In the genomic region with DNA sequence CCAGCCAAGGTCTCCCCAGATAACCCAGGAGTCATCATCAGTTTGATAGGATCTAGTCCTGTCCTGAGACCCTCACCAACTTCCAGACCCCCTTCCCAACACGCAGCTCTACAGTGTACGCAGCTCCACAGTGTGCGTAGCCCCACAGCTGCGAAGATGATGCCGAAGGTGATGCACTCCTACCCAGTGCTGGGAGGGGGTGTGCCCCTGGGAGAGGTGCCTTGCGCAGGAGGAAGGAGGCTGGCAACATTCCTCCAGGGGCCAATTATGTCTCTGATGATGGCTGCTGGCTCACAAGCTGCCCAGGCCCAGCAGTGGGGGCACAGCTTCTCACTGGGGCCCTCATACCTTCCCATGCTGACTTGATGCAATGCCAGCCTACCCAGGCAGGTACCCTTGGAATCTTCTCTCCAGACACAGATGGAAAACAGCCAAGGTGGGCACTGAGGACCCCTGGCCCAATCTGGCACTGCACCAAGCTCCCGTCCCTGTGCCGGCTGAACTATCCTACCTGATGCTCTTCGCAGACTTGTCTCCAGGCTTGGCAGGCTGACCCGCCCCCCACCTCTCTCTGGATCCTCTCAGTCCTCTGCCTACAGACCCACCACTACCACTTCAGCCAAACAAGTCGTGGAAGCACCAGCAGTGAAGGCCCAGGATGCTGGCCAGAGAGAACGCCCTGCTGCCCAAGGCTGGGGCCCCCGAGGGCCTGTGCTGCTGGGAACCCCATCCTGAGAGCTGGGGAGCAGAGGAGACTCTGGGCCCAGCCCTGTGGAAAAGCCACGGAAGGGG, we compare ENCODE assay signal across 6 cellular contexts. TPM values are rescaled to one million over a fixed set of nuclear protein-coding genes. Genes with fewer than 3 reads are reported as not detected.
A peak's percentile ranks its signal among the peaks of the same experiment; 100 is the strongest.
DNase-seq lines count a peak whose midpoint lies in the region; ATAC-seq, FAIRE-seq and TF ChIP-seq lines count a peak whose summit lies in the region.

No MANE protein-coding gene starts in this region.

- DNase-seq in BJ (ENCODE audit: low read depth) (no peak), HepG2 (ENCODE audit: low spot score) (no peak), cerebellum (ENCODE audit: low spot score) (no peak), CD1c-positive myeloid dendritic cell (ENCODE audit: extremely low spot score) (no peak)
- DNase-seq in activated CD8-positive, alpha-beta T cell treated with anti-CD3 and anti-CD28 coated beads, Interleukin-2, amount 10 ng/mL, durations not matched to agents 7 days and 5 days, result no peak

- FAIRE-seq in HepG2 (lab: Jason Lieb, UNC), result peak; percentile 15

- H3K36me3 Mint-ChIP-seq in activated CD8-positive, alpha-beta T cell treated with anti-CD3 and anti-CD28 coated beads, Interleukin-2, amount 10 ng/mL, durations not matched to agents 7 days and 5 days (ENCODE audit: low read depth), result peaks cover 18% of the 10 kb centered on the region

- H3K4me3 Mint-ChIP-seq in activated CD8-positive, alpha-beta T cell treated with anti-CD3 and anti-CD28 coated beads, Interleukin-2, amount 10 ng/mL, durations not matched to agents 7 days and 5 days, result peak overlapping the region; percentile 78

- H3K9ac ChIP-seq in HepG2 (ENCODE audit: insufficient read depth, low read depth, low read length), result peak overlapping the region; percentile 91

- H3K36me3 ChIP-seq in BJ (ENCODE audit: control insufficient read depth, insufficient read depth, low read length) (peaks cover 18% of the 10 kb centered on the region), HepG2 (replicated peaks in 1 of 2; ENCODE audit: control insufficient read depth in 1 of 2, insufficient read depth in 2 of 2, low read length in 2 of 2) (peaks cover 26 to 33% of the 10 kb centered on the region in 2 experiments)

- H3K9me3 Mint-ChIP-seq in activated CD8-positive, alpha-beta T cell treated with anti-CD3 and anti-CD28 coated beads, Interleukin-2, amount 10 ng/mL, durations not matched to agents 7 days and 5 days (ENCODE audit: insufficient read depth), result no peaks in the 10 kb centered on the region

- H3K27me3 ChIP-seq in BJ (ENCODE audit: control insufficient read depth, insufficient read depth, low read length), result no peaks in the 10 kb centered on the region
- no peaks in the 10 kb centered on the region for H3K27me3 ChIP-seq in HepG2 (ENCODE audit: control insufficient read depth in 1 of 2, insufficient read depth in 2 of 2, low read length in 2 of 2)

- in situ Hi-C loops in HepG2 (cut with HindIII; ENCODE audit: extremely low pct_ligation_motif_present, low pct_unique_long_range_greater_than_20kb), result no loop called here

- 76% methylated on average over 13 of the region's 14 CpGs for WGBS in HepG2 (ENCODE audit: low lambda C conversion rate)

- POLR2A ChIA-PET in BJ (lab: Charles Lee) (no interaction called here), HepG2 (lab: Yijun Ruan, JAX) (interaction anchor here (0.5 to 3.1 kb wide), 11 partner anchors 9 to 327 kb away, joined by 3 to 78 read pairs (median 5); a partner anchor contains a TSS)
- POLR2A ChIA-PET in activated CD8-positive, alpha-beta T cell treated with anti-CD3 and anti-CD28 coated beads, Interleukin-2, amount 10 ng/mL, durations not matched to agents 7 days and 5 days (lab: Charles Lee), result interaction anchor here (0.6 to 1.4 kb wide), 6 partner anchors 12 to 261 kb away, joined by 3 to 5 read pairs (median 3); a partner anchor contains a TSS

- peak overlapping the region; percentile 86 for H3K27ac Mint-ChIP-seq in activated CD8-positive, alpha-beta T cell treated with anti-CD3 and anti-CD28 coated beads, Interleukin-2, amount 10 ng/mL, durations not matched to agents 7 days and 5 days

- no peaks in the 10 kb centered on the region for H3K9me3 ChIP-seq in HepG2 (ENCODE audit: low read length)

- TF ChIP-seq EP300 in HepG2 (IDR thresholded peaks at IDR 0.05; ENCODE audit: low read depth in 2 of 2, low read length in 2 of 2) (no peak), HepG2 (CRISPR knock-in tag; IDR thresholded peaks at IDR 0.05; ENCODE audit: borderline replicate concordance) (no peak)

- no peak for TF ChIP-seq POLR2A in HepG2 (IDR thresholded peaks at IDR 0.05; ENCODE audit: insufficient read depth in 1 of 2, low read depth in 2 of 2, low read length in 2 of 2)

- H3K27me3 Mint-ChIP-seq in activated CD8-positive, alpha-beta T cell treated with anti-CD3 and anti-CD28 coated beads, Interleukin-2, amount 10 ng/mL, durations not matched to agents 7 days and 5 days (ENCODE audit: low read depth), result no peaks in the 10 kb centered on the region

- peaks cover 45% of the 10 kb centered on the region for H3K4me1 ChIP-seq in HepG2 (ENCODE audit: insufficient read depth, low read length)

- no peak for TF ChIP-seq RAD21 in HepG2 (CRISPR knock-in tag; IDR thresholded peaks at IDR 0.05)

- peaks cover 19% of the 10 kb centered on the region for H3K4me1 Mint-ChIP-seq in activated CD8-positive, alpha-beta T cell treated with anti-CD3 and anti-CD28 coated beads, Interleukin-2, amount 10 ng/mL, durations not matched to agents 7 days and 5 days (ENCODE audit: low read depth)

- intact Hi-C loops in HepG2 (cut with micrococcal nuclease; ENCODE audit: unreplicated experiment), result loop anchor here (10.0 kb wide), 1 partner anchor 1604 kb away; a partner anchor contains a TSS

- peaks cover 13% of the 10 kb centered on the region for H3K79me2 ChIP-seq in HepG2 (ENCODE audit: insufficient read depth, low read length)

- no peak overlapping the region for H2AFZ ChIP-seq in HepG2 (ENCODE audit: low read length)

- H3K4me3 ChIP-seq in BJ (ENCODE audit: low read depth, low read length), result peak overlapping the region; percentile 69
- H3K4me3 ChIP-seq in HepG2 (replicated peaks in 1 of 3; ENCODE audit: insufficient read depth in 1 of 3, low read depth in 2 of 3, low read length in 3 of 3), result peak overlapping the region; percentile 73 to 90 (median 89)

- TF ChIP-seq CTCF in BJ (IDR thresholded peaks at IDR 0.05; ENCODE audit: insufficient read depth, low read depth, low read length) (no peak), HepG2 (CRISPR knock-in tag; IDR thresholded peaks at IDR 0.05) (no peak; the same call in 1 of the 2 replicates)

- TSS peak; percentile 49 for BruUV-seq in HepG2 (replicated peaks; lab: Mats Ljungman, UMichigan)

- H3K4me2 ChIP-seq in HepG2 (ENCODE audit: low read depth, low read length), result peak overlapping the region; percentile 77

- peak overlapping the region; percentile 84 for H3K27ac ChIP-seq in HepG2 (ENCODE audit: extremely low read length, insufficient read depth, low read length)

- ATAC-seq in activated CD8-positive, alpha-beta T cell treated with anti-CD3 and anti-CD28 coated beads, Interleukin-2, amount 10 ng/mL, durations not matched to agents 7 days and 5 days, result no peak
- ATAC-seq in HepG2, result no peak; the same call in 2 of the 3 replicates
- no peak for ATAC-seq in GM19023 (IDR thresholded peaks at IDR 0.05; ENCODE audit: unreplicated experiment)

- no peaks in the 10 kb centered on the region for H4K20me1 ChIP-seq in HepG2 (ENCODE audit: insufficient read depth, low read length)

- CTCF ChIA-PET in BJ (lab: Yijun Ruan, JAX), result interaction anchor here (0.6 to 0.9 kb wide), 2 partner anchors 11 to 25 kb away, joined by 3 to 4 read pairs; no protein-coding TSS in a partner anchor
- CTCF ChIA-PET in activated CD8-positive, alpha-beta T cell treated with anti-CD3 and anti-CD28 coated beads, Interleukin-2, amount 10 ng/mL, durations not matched to agents 7 days and 5 days (lab: Charles Lee), result interaction anchor here (1.1 to 1.9 kb wide), 3 partner anchors 9 to 70 kb away, joined by 3 to 6 read pairs (median 4); a partner anchor contains a TSS
- CTCF ChIA-PET in HepG2 (lab: Yijun Ruan, JAX; ENCODE audit: low intra/inter-chr PET ratio, low total read pairs), result no interaction called here

RNA-seq across cellular contexts. Expression of a gene that starts 1.4 kb away (rescaled TPM):
- polyA plus RNA-seq in BJ (2011; rRNA removed), result 4.6 and 6.0 TPM in 2 replicates
- polyA minus RNA-seq in BJ (2011; rRNA and poly(A)+ RNA removed), result 6.3 and 7.6 TPM in 2 replicates
- total RNA-seq in activated CD8-positive, alpha-beta T cell treated with anti-CD3 and anti-CD28 coated beads, Interleukin-2, amount 10 ng/mL, durations not matched to agents 7 days and 5 days, result 10 to 100 TPM; 12.0 to 12.1 TPM
- 22.0 and 30.6 TPM in 2 replicates for total RNA-seq in HepG2 (2016; rRNA removed; fragmentation: Illumina TruSeq; extraction: Trizol)
- total RNA-seq in HepG2 (2016; cell fraction: cytosol; rRNA removed; fragmentation: Illumina TruSeq; extraction: Trizol; ENCODE audit: low read depth), result 2.9 and 3.3 TPM in 2 replicates
- total RNA-seq in HepG2 (2016; cell fraction: insoluble cytoplasmic fraction; rRNA removed; fragmentation: Illumina TruSeq; extraction: Trizol), result 19.4 and 31.9 TPM in 2 replicates
- total RNA-seq in HepG2 (2016; cell fraction: membrane; rRNA removed; fragmentation: Illumina TruSeq; extraction: Trizol), result 12.6 and 13.7 TPM in 2 replicates
- 28.0 and 32.8 TPM in 2 replicates for total RNA-seq in HepG2 (2016; cell fraction: nucleus; rRNA removed; fragmentation: Illumina TruSeq; extraction: Trizol)
- polyA plus RNA-seq in HepG2 (2011; rRNA removed), result 11.5 and 16.4 TPM in 2 replicates
- 9.0 and 12.7 TPM in 2 replicates for polyA plus RNA-seq in HepG2 (2011; cell fraction: cytosol; rRNA removed)
- polyA plus RNA-seq in HepG2 (2011; cell fraction: nucleus; rRNA removed), result 106 and 141 TPM in 2 replicates
- polyA plus RNA-seq in HepG2 (2012), result 23.5 and 23.8 TPM in 2 replicates
- 2.1 and 2.2 TPM in 2 replicates for polyA plus RNA-seq in HepG2 (2016; cell fraction: cytosol; fragmentation: Illumina TruSeq; extraction: Trizol; ENCODE audit: low read depth)
- 23.5 and 28.8 TPM in 2 replicates for polyA plus RNA-seq in HepG2 (2016; cell fraction: insoluble cytoplasmic fraction; fragmentation: Illumina TruSeq; extraction: Trizol; ENCODE audit: low read depth)
- 8.1 and 9.6 TPM in 2 replicates for polyA plus RNA-seq in HepG2 (2016; cell fraction: membrane; fragmentation: Illumina TruSeq; extraction: Trizol; ENCODE audit: low read depth)
- 109 and 115 TPM in 2 replicates for polyA plus RNA-seq in HepG2 (2016; cell fraction: nucleus; fragmentation: Illumina TruSeq; extraction: Trizol; ENCODE audit: insufficient read depth, low read depth)
- polyA minus RNA-seq in HepG2 (2011; rRNA and poly(A)+ RNA removed; ENCODE audit: low replicate concordance), result 5.2 and 21.4 TPM in 2 replicates
- polyA minus RNA-seq in HepG2 (2011; cell fraction: cytosol; rRNA and poly(A)+ RNA removed), result 14.0 and 14.8 TPM in 2 replicates
- polyA minus RNA-seq in HepG2 (2011; cell fraction: nucleus; rRNA and poly(A)+ RNA removed), result 13.6 and 13.9 TPM in 2 replicates
- 10.4 TPM for total RNA-seq in cerebellum

RNA-seq across cellular contexts. Expression of a gene that starts 11.1 kb away (rescaled TPM):
- polyA plus RNA-seq in BJ (2011; rRNA removed) (0.88 and 1.4 TPM in 2 replicates), HepG2 (2011; rRNA removed) (11.0 and 11.8 TPM in 2 replicates)
- 0.21 and 0.71 TPM in 2 replicates for polyA minus RNA-seq in BJ (2011; rRNA and poly(A)+ RNA removed)
- total RNA-seq in activated CD8-positive, alpha-beta T cell treated with anti-CD3 and anti-CD28 coated beads, Interleukin-2, amount 10 ng/mL, durations not matched to agents 7 days and 5 days, result 10 to 100 TPM; 12.0 to 12.5 TPM
- total RNA-seq in HepG2 (2016; rRNA removed; fragmentation: Illumina TruSeq; extraction: Trizol) (5.1 and 6.1 TPM in 2 replicates), cerebellum (7.9 TPM)
- 3.8 and 3.9 TPM in 2 replicates for total RNA-seq in HepG2 (2016; cell fraction: cytosol; rRNA removed; fragmentation: Illumina TruSeq; extraction: Trizol; ENCODE audit: low read depth)
- total RNA-seq in HepG2 (2016; cell fraction: insoluble cytoplasmic fraction; rRNA removed; fragmentation: Illumina TruSeq; extraction: Trizol), result 4.7 and 6.8 TPM in 2 replicates
- 7.9 and 9.1 TPM in 2 replicates for total RNA-seq in HepG2 (2016; cell fraction: membrane; rRNA removed; fragmentation: Illumina TruSeq; extraction: Trizol)
- total RNA-seq in HepG2 (2016; cell fraction: nucleus; rRNA removed; fragmentation: Illumina TruSeq; extraction: Trizol), result 5.9 and 6.0 TPM in 2 replicates
- polyA plus RNA-seq in HepG2 (2011; cell fraction: cytosol; rRNA removed), result 5.2 and 8.8 TPM in 2 replicates
- polyA plus RNA-seq in HepG2 (2011; cell fraction: nucleus; rRNA removed), result 51.4 and 63.7 TPM in 2 replicates
- 6.2 and 8.9 TPM in 2 replicates for polyA plus RNA-seq in HepG2 (2012)
- polyA plus RNA-seq in HepG2 (2016; cell fraction: cytosol; fragmentation: Illumina TruSeq; extraction: Trizol; ENCODE audit: low read depth), result 8.7 and 9.1 TPM in 2 replicates
- 8.4 and 12.7 TPM in 2 replicates for polyA plus RNA-seq in HepG2 (2016; cell fraction: insoluble cytoplasmic fraction; fragmentation: Illumina TruSeq; extraction: Trizol; ENCODE audit: low read depth)
- polyA plus RNA-seq in HepG2 (2016; cell fraction: membrane; fragmentation: Illumina TruSeq; extraction: Trizol; ENCODE audit: low read depth), result 15.2 and 15.4 TPM in 2 replicates
- polyA plus RNA-seq in HepG2 (2016; cell fraction: nucleus; fragmentation: Illumina TruSeq; extraction: Trizol; ENCODE audit: insufficient read depth, low read depth), result 20.5 and 24.8 TPM in 2 replicates
- polyA minus RNA-seq in HepG2 (2011; rRNA and poly(A)+ RNA removed; ENCODE audit: low replicate concordance), result 3.7 and 5.9 TPM in 2 replicates
- 4.8 and 6.0 TPM in 2 replicates for polyA minus RNA-seq in HepG2 (2011; cell fraction: cytosol; rRNA and poly(A)+ RNA removed)
- 3.3 and 4.0 TPM in 2 replicates for polyA minus RNA-seq in HepG2 (2011; cell fraction: nucleus; rRNA and poly(A)+ RNA removed)

RNA-seq across cellular contexts. Expression of a gene that starts 12.1 kb away (rescaled TPM):
- polyA plus RNA-seq in BJ (2011; rRNA removed), result 24.0 and 40.1 TPM in 2 replicates
- polyA minus RNA-seq in BJ (2011; rRNA and poly(A)+ RNA removed), result 20.3 and 23.0 TPM in 2 replicates
- 10 to 100 TPM; 41.1 to 45.4 TPM for total RNA-seq in activated CD8-positive, alpha-beta T cell treated with anti-CD3 and anti-CD28 coated beads, Interleukin-2, amount 10 ng/mL, durations not matched to agents 7 days and 5 days
- 48.0 and 50.2 TPM in 2 replicates for total RNA-seq in HepG2 (2016; rRNA removed; fragmentation: Illumina TruSeq; extraction: Trizol)
- 15.0 and 16.7 TPM in 2 replicates for total RNA-seq in HepG2 (2016; cell fraction: cytosol; rRNA removed; fragmentation: Illumina TruSeq; extraction: Trizol; ENCODE audit: low read depth)
- 43.5 and 50.1 TPM in 2 replicates for total RNA-seq in HepG2 (2016; cell fraction: insoluble cytoplasmic fraction; rRNA removed; fragmentation: Illumina TruSeq; extraction: Trizol)
- 24.1 and 25.5 TPM in 2 replicates for total RNA-seq in HepG2 (2016; cell fraction: membrane; rRNA removed; fragmentation: Illumina TruSeq; extraction: Trizol)
- total RNA-seq in HepG2 (2016; cell fraction: nucleus; rRNA removed; fragmentation: Illumina TruSeq; extraction: Trizol), result 48.6 and 53.0 TPM in 2 replicates
- polyA plus RNA-seq in HepG2 (2011; rRNA removed), result 126 and 168 TPM in 2 replicates
- 98.0 and 129 TPM in 2 replicates for polyA plus RNA-seq in HepG2 (2011; cell fraction: cytosol; rRNA removed)
- polyA plus RNA-seq in HepG2 (2011; cell fraction: nucleus; rRNA removed), result 680 and 852 TPM in 2 replicates
- polyA plus RNA-seq in HepG2 (2012), result 77.7 and 89.9 TPM in 2 replicates
- 10.6 and 11.6 TPM in 2 replicates for polyA plus RNA-seq in HepG2 (2016; cell fraction: cytosol; fragmentation: Illumina TruSeq; extraction: Trizol; ENCODE audit: low read depth)
- 45.9 and 52.5 TPM in 2 replicates for polyA plus RNA-seq in HepG2 (2016; cell fraction: insoluble cytoplasmic fraction; fragmentation: Illumina TruSeq; extraction: Trizol; ENCODE audit: low read depth)
- polyA plus RNA-seq in HepG2 (2016; cell fraction: membrane; fragmentation: Illumina TruSeq; extraction: Trizol; ENCODE audit: low read depth), result 15.4 and 15.7 TPM in 2 replicates
- 207 and 220 TPM in 2 replicates for polyA plus RNA-seq in HepG2 (2016; cell fraction: nucleus; fragmentation: Illumina TruSeq; extraction: Trizol; ENCODE audit: insufficient read depth, low read depth)
- polyA minus RNA-seq in HepG2 (2011; rRNA and poly(A)+ RNA removed; ENCODE audit: low replicate concordance), result 43.6 and 139 TPM in 2 replicates
- polyA minus RNA-seq in HepG2 (2011; cell fraction: cytosol; rRNA and poly(A)+ RNA removed), result 37.0 and 42.5 TPM in 2 replicates
- polyA minus RNA-seq in HepG2 (2011; cell fraction: nucleus; rRNA and poly(A)+ RNA removed), result 80.1 and 85.5 TPM in 2 replicates
- total RNA-seq in cerebellum, result 20.7 TPM

RNA-seq across cellular contexts. Expression of a gene that starts 12.6 kb away (rescaled TPM):
- polyA plus RNA-seq in BJ (2011; rRNA removed) (37.9 and 52.3 TPM in 2 replicates), HepG2 (2011; rRNA removed) (63.7 and 65.3 TPM in 2 replicates)
- polyA minus RNA-seq in BJ (2011; rRNA and poly(A)+ RNA removed), result 36.8 and 41.8 TPM in 2 replicates
- total RNA-seq in activated CD8-positive, alpha-beta T cell treated with anti-CD3 and anti-CD28 coated beads, Interleukin-2, amount 10 ng/mL, durations not matched to agents 7 days and 5 days, result 10 to 100 TPM; 64.7 to 68.3 TPM
- total RNA-seq in HepG2 (2016; rRNA removed; fragmentation: Illumina TruSeq; extraction: Trizol) (101 and 127 TPM in 2 replicates), cerebellum (44.0 TPM)
- total RNA-seq in HepG2 (2016; cell fraction: cytosol; rRNA removed; fragmentation: Illumina TruSeq; extraction: Trizol; ENCODE audit: low read depth), result 28.1 and 30.5 TPM in 2 replicates
- total RNA-seq in HepG2 (2016; cell fraction: insoluble cytoplasmic fraction; rRNA removed; fragmentation: Illumina TruSeq; extraction: Trizol), result 101 and 116 TPM in 2 replicates
- 51.1 and 54.9 TPM in 2 replicates for total RNA-seq in HepG2 (2016; cell fraction: membrane; rRNA removed; fragmentation: Illumina TruSeq; extraction: Trizol)
- total RNA-seq in HepG2 (2016; cell fraction: nucleus; rRNA removed; fragmentation: Illumina TruSeq; extraction: Trizol), result 68.1 and 77.4 TPM in 2 replicates
- 58.9 and 67.6 TPM in 2 replicates for polyA plus RNA-seq in HepG2 (2011; cell fraction: cytosol; rRNA removed)
- 82.2 and 84.5 TPM in 2 replicates for polyA plus RNA-seq in HepG2 (2011; cell fraction: nucleus; rRNA removed)
- polyA plus RNA-seq in HepG2 (2012), result 79.5 and 80.7 TPM in 2 replicates
- polyA plus RNA-seq in HepG2 (2016; cell fraction: cytosol; fragmentation: Illumina TruSeq; extraction: Trizol; ENCODE audit: low read depth), result 41.2 and 42.1 TPM in 2 replicates
- 130 and 149 TPM in 2 replicates for polyA plus RNA-seq in HepG2 (2016; cell fraction: insoluble cytoplasmic fraction; fragmentation: Illumina TruSeq; extraction: Trizol; ENCODE audit: low read depth)
- polyA plus RNA-seq in HepG2 (2016; cell fraction: membrane; fragmentation: Illumina TruSeq; extraction: Trizol; ENCODE audit: low read depth), result 56.1 and 60.4 TPM in 2 replicates
- polyA plus RNA-seq in HepG2 (2016; cell fraction: nucleus; fragmentation: Illumina TruSeq; extraction: Trizol; ENCODE audit: insufficient read depth, low read depth), result 122 TPM in 2 replicates
- polyA minus RNA-seq in HepG2 (2011; rRNA and poly(A)+ RNA removed; ENCODE audit: low replicate concordance), result 50.1 and 75.7 TPM in 2 replicates
- polyA minus RNA-seq in HepG2 (2011; cell fraction: cytosol; rRNA and poly(A)+ RNA removed), result 46.1 and 51.9 TPM in 2 replicates
- polyA minus RNA-seq in HepG2 (2011; cell fraction: nucleus; rRNA and poly(A)+ RNA removed), result 44.4 and 50.5 TPM in 2 replicates
